8 cellular contexts compared by ENCODE assay signal in genomic region chr6:117346142-117346930, GRCh38.
DNase-seq lines count a peak whose midpoint lies in the region; ATAC-seq and TF ChIP-seq lines count a peak whose summit lies in the region.

No MANE protein-coding gene starts in this region.

- H3K36me3 Mint-ChIP-seq in activated T-cell treated with anti-CD3 and anti-CD28 coated beads, Interleukin-2, amount 50 U/mL, for 4 hours (ENCODE audit: insufficient read depth) = no peaks in the 10 kb centered on the region

- 0 out of 2 replicates have a peak, but pooled peaks cover 6% of the 10 kb centered on the region for H3K4me1 ChIP-seq in GM23248 (ENCODE audit: insufficient read depth)
- H3K4me1 ChIP-seq in OCI-LY1 (ENCODE audit: insufficient read depth, low read length, severe bottlenecking) = no peaks in the 10 kb centered on the region

- H3K4me3 ChIP-seq in GM23248 (peak overlapping the region; percentile 62), OCI-LY1 (ENCODE audit: low read depth, low read length, poor library complexity, severe bottlenecking) (no peak overlapping the region), epithelial cell of proximal tubule (ENCODE audit: low read depth, low read length) (no peak overlapping the region)

- H3K27me3 ChIP-seq in GM23248 (replicated peaks; ENCODE audit: insufficient read depth) = no peaks in the 10 kb centered on the region
- H3K27me3 ChIP-seq in OCI-LY1 (ENCODE audit: insufficient read depth, low read length) = no peaks in the 10 kb centered on the region

- H3K9me3 ChIP-seq in GM23248 (ENCODE audit: low read depth) (no peaks in the 10 kb centered on the region), OCI-LY1 (ENCODE audit: low read length) (no peaks in the 10 kb centered on the region)

- no peaks in the 10 kb centered on the region for H3K36me3 ChIP-seq in GM23248 (ENCODE audit: low read depth)
- H3K36me3 ChIP-seq in OCI-LY1 (ENCODE audit: insufficient read depth, low read length) = no peaks in the 10 kb centered on the region

- H3K9me2 ChIP-seq in GM23248 (ENCODE audit: insufficient read depth) = no peaks in the 10 kb centered on the region
- no peaks in the 10 kb centered on the region for H3K9me2 ChIP-seq in OCI-LY1 (ENCODE audit: low read depth, low read length)

- H4K20me1 ChIP-seq in GM23248 (ENCODE audit: insufficient read depth) (no peaks in the 10 kb centered on the region), OCI-LY1 (ENCODE audit: insufficient read depth, low read length) (no peaks in the 10 kb centered on the region)

- no peaks in the 10 kb centered on the region for H3K4me1 Mint-ChIP-seq in activated T-cell treated with anti-CD3 and anti-CD28 coated beads, Interleukin-2, amount 50 U/mL, for 4 hours (ENCODE audit: low read depth)

- no peaks in the 10 kb centered on the region for H3K9me3 Mint-ChIP-seq in activated T-cell treated with anti-CD3 and anti-CD28 coated beads, Interleukin-2, amount 50 U/mL, for 4 hours

- H3F3A ChIP-seq in GM23248 (ENCODE audit: insufficient read depth) (no peaks in the 10 kb centered on the region), OCI-LY1 (ENCODE audit: insufficient read depth, low read length) (no peaks in the 10 kb centered on the region)

- H2AFZ ChIP-seq in GM23248 (peak overlapping the region; percentile 81), OCI-LY1 (ENCODE audit: low read length) (no peak overlapping the region)

- peak overlapping the region; percentile 84 for H3K4me2 ChIP-seq in GM23248 (ENCODE audit: unreplicated experiment)
- H3K4me2 ChIP-seq in OCI-LY1 (ENCODE audit: low read length) = no peak overlapping the region

- H3K9ac ChIP-seq in GM23248 = peak overlapping the region; percentile 23; the same call in 1 of the 2 replicates
- H3K9ac ChIP-seq in OCI-LY1 (ENCODE audit: low read length) = no peak overlapping the region

- peak; percentile 49 to 72 for DNase-seq in AML-193 (lab: John Stamatoyannopoulos, UW)
- DNase-seq in GM23248 = peak; percentile 58
- DNase-seq in epithelial cell of proximal tubule (ENCODE audit: low read depth) = no peak
- DNase-seq in putamen (ENCODE audit: low spot score) = peak; percentile 0
- no peak for DNase-seq in anterior cingulate cortex (lab: John Stamatoyannopoulos, UW)
- DNase-seq in activated CD4-positive, alpha-beta T cell treated with anti-CD3 and anti-CD28 coated beads for 1 hour = no peak
- no peak for DNase-seq in activated T-cell treated with anti-CD3 and anti-CD28 coated beads, Interleukin-2, amount 50 U/mL, for 4 hours

- ATAC-seq in activated T-cell treated with anti-CD3 and anti-CD28 coated beads, Interleukin-2, amount 50 U/mL, for 4 hours = no peak

- peak; percentile 55 for TF ChIP-seq CTCF in OCI-LY1 (IDR thresholded peaks at IDR 0.05; ENCODE audit: low read length)
- TF ChIP-seq CTCF in epithelial cell of proximal tubule (conservative IDR thresholded peaks at IDR 0.05; ENCODE audit: low read depth, low read length) = peak; percentile 39

- in situ Hi-C loops in GM23248 (cut with MboI) = no loop called here

- H3K4me3 Mint-ChIP-seq in activated T-cell treated with anti-CD3 and anti-CD28 coated beads, Interleukin-2, amount 50 U/mL, for 4 hours = no peak overlapping the region

- H3K79me2 ChIP-seq in GM23248 (ENCODE audit: insufficient read depth) (no peaks in the 10 kb centered on the region), OCI-LY1 (ENCODE audit: insufficient read depth, low read length) (no peaks in the 10 kb centered on the region)

- H3K27ac ChIP-seq in GM23248 (no peak overlapping the region), OCI-LY1 (ENCODE audit: low read depth, low read length, poor library complexity, severe bottlenecking) (no peak overlapping the region)

- H3K27me3 Mint-ChIP-seq in activated T-cell treated with anti-CD3 and anti-CD28 coated beads, Interleukin-2, amount 50 U/mL, for 4 hours (ENCODE audit: low read depth) = peaks cover 5% of the 10 kb centered on the region

- 41 to 43% methylated on average over 7 of the region's 7 CpGs for WGBS in GM23248 (ENCODE audit: low coverage in 1 of 2, low lambda C conversion rate in 2 of 2, missing lambda C conversion rate in 2 of 2), 2 experiments

Comparison
In these comparisons a context has a peak if more than half of its experiments do, and no peak if none do; other contexts are left out.
1. DNase-seq: peak in AML-193 (2 of 2), GM23248 (single experiment) and putamen (single experiment); none in epithelial cell of proximal tubule (single experiment), anterior cingulate cortex (0 of 58), activated CD4-positive, alpha-beta T cell treated with anti-CD3 and anti-CD28 coated beads for 1 hour (single experiment) and activated T-cell treated with anti-CD3 and anti-CD28 coated beads, Interleukin-2, amount 50 U/mL, for 4 hours (single experiment).